17 cellular contexts compared by ENCODE assay signal in the genomic region with DNA sequence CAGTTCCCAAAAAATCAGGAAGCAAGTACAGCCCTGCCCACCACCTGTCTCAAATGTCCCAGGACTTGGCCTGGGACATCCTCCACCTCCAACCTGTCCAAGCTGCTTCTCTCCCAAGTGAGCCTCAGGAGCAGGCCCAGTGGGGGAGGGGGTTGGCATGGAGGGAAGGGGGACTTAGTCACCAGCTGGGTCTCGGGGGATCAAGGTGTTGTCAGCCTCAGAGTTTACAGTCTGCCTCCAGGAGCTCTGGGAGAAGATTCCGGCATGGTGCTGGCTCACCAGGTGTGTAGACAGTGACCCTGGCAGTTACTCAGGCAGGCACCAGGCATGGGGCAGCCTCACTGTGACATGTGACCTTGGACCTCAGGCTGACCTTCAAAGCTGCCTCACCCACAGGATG. TPM values are rescaled to one million over a fixed set of nuclear protein-coding genes. Genes with fewer than 3 reads are reported as not detected.
DNase-seq lines count a peak whose midpoint lies in the region; ATAC-seq and TF ChIP-seq lines count a peak whose summit lies in the region.
"Had no signal": no experiment of that assay in that cellular context is flagged by ENCODE, and none has a peak within 500 bp of the region (broad histone marks: within the 10 kb centered on the region; RNA-seq: fewer than 3 reads in every experiment).

No MANE protein-coding gene starts in this region.

- H3K36me3 ChIP-seq in OCI-LY7 (ENCODE audit: insufficient read depth, low read length) = no peaks in the 10 kb centered on the region
- no peaks in the 10 kb centered on the region for H3K36me3 ChIP-seq in thoracic aorta
- H3K36me3 ChIP-seq: brain microvascular endothelial cell had no signal

- H2AFZ ChIP-seq in OCI-LY7 (ENCODE audit: low read length) = no peak overlapping the region

- no peaks in the 10 kb centered on the region for H3K9me3 ChIP-seq in OCI-LY7 (ENCODE audit: low read length)
- no peaks in the 10 kb centered on the region for H3K9me3 ChIP-seq in thoracic aorta

- BruUV-seq in OCI-LY7 (replicated peaks; lab: Mats Ljungman, UMichigan) = no TSS peak

- peak overlapping the region; percentile 57 to 82 (median 77) for H3K4me3 Mint-ChIP-seq in nephron
- H3K4me3 Mint-ChIP-seq: naive thymus-derived CD8-positive, alpha-beta T cell had no signal

- no peaks in the 10 kb centered on the region for H4K20me1 ChIP-seq in OCI-LY7 (ENCODE audit: insufficient read depth, low read length)

- ATAC-seq in thoracic aorta (ENCODE audit: insufficient number of reproducible peaks, low FRiP score, low read depth) = no peak
- ATAC-seq: left lobe of liver; naive thymus-derived CD8-positive, alpha-beta T cell had no signal

- no peaks in the 10 kb centered on the region for H3K36me3 Mint-ChIP-seq in nephron (ENCODE audit: low read depth)
- H3K36me3 Mint-ChIP-seq: naive thymus-derived CD8-positive, alpha-beta T cell had no signal

- no peak overlapping the region for H3K4me3 ChIP-seq in OCI-LY7 (ENCODE audit: low read depth, low read length, poor library complexity, severe bottlenecking)
- H3K4me3 ChIP-seq in coronary artery = no peak overlapping the region
- H3K4me3 ChIP-seq in thoracic aorta = no peak overlapping the region

- peak overlapping the region; percentile 91 to 100 (median 95) for H3K27ac Mint-ChIP-seq in nephron
- H3K27ac Mint-ChIP-seq: naive thymus-derived CD8-positive, alpha-beta T cell had no signal

- no peaks in the 10 kb centered on the region for H3K27me3 ChIP-seq in thoracic aorta (replicated peaks; ENCODE audit: insufficient read depth)

- no peaks in the 10 kb centered on the region for H3K79me2 ChIP-seq in OCI-LY7 (ENCODE audit: insufficient read depth, low read depth, low read length)

- H3K9me2 ChIP-seq in OCI-LY7 (ENCODE audit: insufficient read depth, low read length) = no peaks in the 10 kb centered on the region

- DNase-seq in OCI-LY7 (ENCODE audit: low spot score) (no peak), coronary artery (ENCODE audit: low spot score) (no peak), thoracic aorta (ENCODE audit: low spot score) (no peak), globus pallidus (ENCODE audit: low spot score) (no peak), NCI-H446 treated with DMSO at 0.1 percent for 48 hours (lab: John Stamatoyannopoulos, UW) (no peak), HEK293T (ENCODE audit: extremely low spot score) (no peak)
- no peak for DNase-seq in stimulated activated naive CD4-positive, alpha-beta T cell (lab: John Stamatoyannopoulos, UW)
- DNase-seq: activated CD4-positive, alpha-beta T cell treated with anti-CD3 and anti-CD28 coated beads for 48 hours; activated naive CD4-positive, alpha-beta T cell treated with Interleukin-2 at 50 U/mL for 16 hours; brain microvascular endothelial cell; naive thymus-derived CD8-positive, alpha-beta T cell; NCI-H1694; NCI-H446 had no signal

- H3K4me1 ChIP-seq in OCI-LY7 (ENCODE audit: insufficient read depth, low read length, poor library complexity, severe bottlenecking) = peaks cover 12% of the 10 kb centered on the region
- H3K4me1 ChIP-seq in thoracic aorta (ENCODE audit: control insufficient read depth in 1 of 2, low read depth in 2 of 2) = peaks cover 52 to 85% of the 10 kb centered on the region in 2 donors

- POLR2A ChIA-PET in OCI-LY7 (lab: Charles Lee) (no interaction called here), HEK293T (lab: Yijun Ruan, JAX) (no interaction called here)

- no peaks in the 10 kb centered on the region for H3K9me3 Mint-ChIP-seq in nephron
- H3K9me3 Mint-ChIP-seq: naive thymus-derived CD8-positive, alpha-beta T cell had no signal

- intact Hi-C loops in OCI-LY7 (cut with micrococcal nuclease; ENCODE audit: unreplicated experiment) = no loop called here

- peaks cover 75% of the 10 kb centered on the region for H3K4me1 Mint-ChIP-seq in nephron

- H3K4me2 ChIP-seq in OCI-LY7 (ENCODE audit: low read length) = 0 out of 2 replicates have a peak overlapping the region, but pooled peaks have one; percentile 23

- H3K27me3 Mint-ChIP-seq in nephron (ENCODE audit: low read depth) = no peaks in the 10 kb centered on the region

- CTCF ChIA-PET in OCI-LY7 (lab: Charles Lee; ENCODE audit: unreplicated experiment) (no interaction called here), HEK293T (lab: Yijun Ruan, JAX) (no interaction called here)

- H3K27ac ChIP-seq in OCI-LY7 (ENCODE audit: low read depth, low read length, poor library complexity, severe bottlenecking) = no peak overlapping the region
- H3K27ac ChIP-seq in coronary artery = peak overlapping the region; percentile 52 to 87
- H3K27ac ChIP-seq in thoracic aorta = peak overlapping the region; percentile 72 to 78
- H3K27ac ChIP-seq: brain microvascular endothelial cell had no signal

- TF ChIP-seq CTCF in OCI-LY7 (conservative IDR thresholded peaks at IDR 0.05; ENCODE audit: low read length) = no peak
- no peak for TF ChIP-seq CTCF in coronary artery (IDR thresholded peaks at IDR 0.05)
- TF ChIP-seq CTCF in nephron (IDR thresholded peaks at IDR 0.05; ENCODE audit: unreplicated experiment in 3 of 3) = no peak
- TF ChIP-seq CTCF in thoracic aorta (IDR thresholded peaks at IDR 0.05) = no peak

TF ChIP-seq in HEK293T, 16 proteins besides CTCF, POLR2A, EP300 and RAD21:
- TF ChIP-seq TARDBP (IDR thresholded peaks at IDR 0.05) (no peak), ARNT (IDR thresholded peaks at IDR 0.05) (no peak), FOXK2 (IDR thresholded peaks at IDR 0.05) (no peak), NFRKB (IDR thresholded peaks at IDR 0.05) (no peak)
TF ChIP-seq in HEK293T: peak in this region for 0.

RNA-seq across cellular contexts. Expression of gene ZNF423, which starts 19.7 kb away (rescaled TPM):
- total RNA-seq in OCI-LY7 (2014; rRNA removed; shearing (Covaris generic)) = 0.09 TPM in 1 of 2 replicates, not detected in the other
- total RNA-seq in OCI-LY7 (2022) = 0.13 TPM in 1 of 2 replicates, not detected in the other
- total RNA-seq in thoracic aorta = 10 to 100 TPM; 16.2 to 22.9 TPM
- total RNA-seq: MCF 10A; naive thymus-derived CD8-positive, alpha-beta T cell; SK-MEL-5 had no signal

Comparison
In these comparisons a context has a peak if more than half of its experiments do, and no peak if none do; other contexts are left out.
1. RNA of gene ZNF423, which starts 19.7 kb away (total RNA-seq): 16.2 to 22.9 TPM in thoracic aorta; 0.09 to 0.13 TPM in OCI-LY7; every median in the first group is over 10 times any median in the second.